In genomic region chr4:151409470-151410313, GRCh38 we compare ENCODE assay signal across 8 cellular contexts. TPM values are rescaled to one million over a fixed set of nuclear protein-coding genes. Genes with fewer than 3 reads are reported as not detected.
DNase-seq lines count a peak whose midpoint lies in the region; ATAC-seq and TF ChIP-seq lines count a peak whose summit lies in the region.

No MANE protein-coding gene starts in this region.

- ATAC-seq in HG03565 (IDR thresholded peaks at IDR 0.05; ENCODE audit: unreplicated experiment), result no peak

- no peaks in the 10 kb centered on the region for H3K27me3 ChIP-seq in right atrium auricular region

- H3K27me3 Mint-ChIP-seq in activated naive CD4-positive, alpha-beta T cell treated with anti-CD3 and anti-CD28 coated beads, Interleukin-2, amount 10 ng/mL, durations not matched to agents 7 days and 5 days, result peaks cover 61% of the 10 kb centered on the region

- H3K9me3 ChIP-seq in right atrium auricular region, result no peaks in the 10 kb centered on the region

- H3K4me1 Mint-ChIP-seq in activated naive CD4-positive, alpha-beta T cell treated with anti-CD3 and anti-CD28 coated beads, Interleukin-2, amount 10 ng/mL, durations not matched to agents 7 days and 5 days, result peaks cover 24% of the 10 kb centered on the region

- peak overlapping the region; percentile 67 for H3K4me3 Mint-ChIP-seq in activated naive CD4-positive, alpha-beta T cell treated with anti-CD3 and anti-CD28 coated beads, Interleukin-2, amount 10 ng/mL, durations not matched to agents 7 days and 5 days

- peak overlapping the region; percentile 47 to 60 for H3K4me3 ChIP-seq in right atrium auricular region

- CTCF ChIA-PET in activated naive CD4-positive, alpha-beta T cell treated with anti-CD3 and anti-CD28 coated beads, Interleukin-2, amount 10 ng/mL, durations not matched to agents 7 days and 5 days (lab: Charles Lee), result interaction anchor here (0.6 kb wide), 1 partner anchor 15 kb away, joined by 3 read pairs; no protein-coding TSS in a partner anchor

- no peaks in the 10 kb centered on the region for H3K9me3 Mint-ChIP-seq in activated naive CD4-positive, alpha-beta T cell treated with anti-CD3 and anti-CD28 coated beads, Interleukin-2, amount 10 ng/mL, durations not matched to agents 7 days and 5 days

- H3K27ac ChIP-seq in right atrium auricular region, result peak overlapping the region; percentile 70 to 72

- TF ChIP-seq CTCF in right atrium auricular region (IDR thresholded peaks at IDR 0.05), result no peak
- no peak for TF ChIP-seq CTCF in GM13977 (IDR thresholded peaks at IDR 0.05; ENCODE audit: extremely low read depth, insufficient read depth, missing control alignments)

- no peak overlapping the region for H3K27ac Mint-ChIP-seq in activated naive CD4-positive, alpha-beta T cell treated with anti-CD3 and anti-CD28 coated beads, Interleukin-2, amount 10 ng/mL, durations not matched to agents 7 days and 5 days

- DNase-seq in D341Med (ENCODE audit: low spot score), result peak; percentile 38
- peak; percentile 12 for DNase-seq in NCI-H1048 (lab: John Stamatoyannopoulos, UW)
- peak; percentile 30 for DNase-seq in activated naive CD4-positive, alpha-beta T cell treated with anti-CD3 and anti-CD28 coated beads, Interleukin-2, amount 10 ng/mL, durations not matched to agents 7 days and 5 days
- no peak for DNase-seq in right atrium auricular region (ENCODE audit: low spot score)
- peak; percentile 76 for DNase-seq in renal cortical epithelial cell (ENCODE audit: low read depth)
- no peak for DNase-seq in GM13977 (ENCODE audit: low spot score)
- DNase-seq in activated CD4-positive, CD25-positive, alpha-beta regulatory T cell treated with anti-CD3 and anti-CD28 coated beads, Interleukin-2, amount 50 U/mL, for 72 hours, result no peak

- H3K4me1 ChIP-seq in right atrium auricular region, result peaks cover 0 to 21% of the 10 kb centered on the region in 2 donors

- no peaks in the 10 kb centered on the region for H3K36me3 Mint-ChIP-seq in activated naive CD4-positive, alpha-beta T cell treated with anti-CD3 and anti-CD28 coated beads, Interleukin-2, amount 10 ng/mL, durations not matched to agents 7 days and 5 days

- H3K36me3 ChIP-seq in right atrium auricular region, result no peaks in the 10 kb centered on the region

- in situ Hi-C loops in GM13977 (cut with MboI; ENCODE audit: low pct_unique_long_range_greater_than_20kb, low sequenced_read_pairs, unreplicated experiment), result no loop called here

RNA-seq across cellular contexts. Expression of gene FHIP1A, which starts 0.7 kb away (rescaled TPM):
- 10 to 100 TPM; 11.6 to 11.8 TPM for total RNA-seq in right atrium auricular region
- total RNA-seq in renal cortical epithelial cell, result 17.0 and 19.3 TPM in 2 replicates

Comparison
In these comparisons a context has a peak if more than half of its experiments do, and no peak if none do; other contexts are left out.
1. DNase-seq: peak in D341Med (single experiment), NCI-H1048 (single experiment), activated naive CD4-positive, alpha-beta T cell treated with anti-CD3 and anti-CD28 coated beads, Interleukin-2, amount 10 ng/mL, durations not matched to agents 7 days and 5 days (single experiment) and renal cortical epithelial cell (single experiment); none in right atrium auricular region (single experiment), GM13977 (single experiment) and activated CD4-positive, CD25-positive, alpha-beta regulatory T cell treated with anti-CD3 and anti-CD28 coated beads, Interleukin-2, amount 50 U/mL, for 72 hours (single experiment).